ENCODE assay signal across 11 cellular contexts in genomic region chr18:46518438-46518837, GRCh38.
A peak's percentile ranks its signal among the peaks of the same experiment; 100 is the strongest.
DNase-seq lines count a peak whose midpoint lies in the region; ATAC-seq and TF ChIP-seq lines count a peak whose summit lies in the region.
"Had no signal": no experiment of that assay in that cellular context is flagged by ENCODE, and none has a peak within 500 bp of the region (broad histone marks: within the 10 kb centered on the region; RNA-seq: fewer than 3 reads in every experiment).

No MANE protein-coding gene starts in this region.

- no peak overlapping the region for H2BK5ac ChIP-seq in mesendoderm (ENCODE audit: low read length)

- H3K4me3 ChIP-seq in mammary epithelial cell (replicated peaks in 1 of 3; ENCODE audit: insufficient read depth in 1 of 3, low read depth in 2 of 3, low read length in 3 of 3) (no peak overlapping the region), mesendoderm (ENCODE audit: low read length) (no peak overlapping the region)

- H3K36me3 ChIP-seq in mammary epithelial cell (ENCODE audit: insufficient read depth, low read length), result no peaks in the 10 kb centered on the region
- no peaks in the 10 kb centered on the region for H3K36me3 ChIP-seq in mesendoderm (ENCODE audit: control insufficient read depth, insufficient read depth, low read length)

- no peak overlapping the region for H2BK120ac ChIP-seq in mesendoderm (ENCODE audit: low read depth, low read length)

- DNase-seq in DMS53 (lab: John Stamatoyannopoulos, UW), result peak; percentile 74
- peak; percentile 27 for DNase-seq in M059J (ENCODE audit: low read depth)
- DNase-seq in mammary epithelial cell, result peak; percentile 13
- DNase-seq in mesendoderm, result peak; percentile 30
- DNase-seq in epidermal melanocyte (ENCODE audit: insufficient read length, low spot score), result no peak
- DNase-seq in islet precursor cell, result no peak
- DNase-seq: activated T-cell treated with anti-CD3 and anti-CD28 coated beads for 4 hours, DND-41, KBM-7 had no signal

- no peaks in the 10 kb centered on the region for H3K4me1 ChIP-seq in mammary epithelial cell (ENCODE audit: insufficient read depth, low read length)
- no peaks in the 10 kb centered on the region for H3K4me1 ChIP-seq in mesendoderm (ENCODE audit: control insufficient read depth, low read depth, low read length)

- no peak overlapping the region for H3K18ac ChIP-seq in mesendoderm (ENCODE audit: low read length)

- no peak overlapping the region for H3K56ac ChIP-seq in mesendoderm (ENCODE audit: low read length)

- dilution Hi-C loops in mammary epithelial cell (cut with HindIII; ENCODE audit: low sequenced_read_pairs), result no loop called here

- no peak overlapping the region for H3K9ac ChIP-seq in mammary epithelial cell (ENCODE audit: insufficient read depth, low read length)
- no peak overlapping the region for H3K9ac ChIP-seq in mesendoderm (ENCODE audit: low read length)

- no peaks in the 10 kb centered on the region for H3K36me3 Mint-ChIP-seq in activated T-helper 17 cell treated with anti-CD3 and anti-CD28 coated beads, Interleukin-2, amount 50 U/mL, for 72 hours (ENCODE audit: low read depth)

- no peaks in the 10 kb centered on the region for H3K9me3 Mint-ChIP-seq in activated T-helper 17 cell treated with anti-CD3 and anti-CD28 coated beads, Interleukin-2, amount 50 U/mL, for 72 hours

- H3K27me3 Mint-ChIP-seq in activated T-helper 17 cell treated with anti-CD3 and anti-CD28 coated beads, Interleukin-2, amount 50 U/mL, for 72 hours, result peaks cover 19% of the 10 kb centered on the region

- no peak overlapping the region for H2AFZ ChIP-seq in mammary epithelial cell (ENCODE audit: low read depth, low read length)

- no peak for ATAC-seq in activated T-helper 17 cell treated with anti-CD3 and anti-CD28 coated beads, Interleukin-2, amount 50 U/mL, for 72 hours (replicated peaks)
- no peak for ATAC-seq in HG02678 (IDR thresholded peaks at IDR 0.05; ENCODE audit: unreplicated experiment)

- no peak overlapping the region for H3K27ac ChIP-seq in mammary epithelial cell (ENCODE audit: insufficient read depth, low read depth, low read length)
- no peak overlapping the region for H3K27ac ChIP-seq in mesendoderm (ENCODE audit: low read depth, low read length)

- no peaks in the 10 kb centered on the region for H4K20me1 ChIP-seq in mammary epithelial cell (ENCODE audit: insufficient read depth, low read length)

- H3K4me2 ChIP-seq in mammary epithelial cell (ENCODE audit: insufficient read depth, low read depth, low read length) (no peak overlapping the region), mesendoderm (ENCODE audit: low read length) (no peak overlapping the region)

- 0% methylated on average over 5 of the region's 6 CpGs for WGBS in mammary epithelial cell (ENCODE audit: low coverage, missing lambda C conversion rate)
- no CpG with 5 or more reads among the region's 6 CpGs for WGBS in mesendoderm (ENCODE audit: extremely low coverage, insufficient coverage, low lambda C conversion rate)

- no peak overlapping the region for H4K5ac ChIP-seq in mesendoderm (ENCODE audit: low read length)

- no peak overlapping the region for H3K4me3 Mint-ChIP-seq in activated T-helper 17 cell treated with anti-CD3 and anti-CD28 coated beads, Interleukin-2, amount 50 U/mL, for 72 hours

- H3K79me1 ChIP-seq in mesendoderm (ENCODE audit: low read length), result no peaks in the 10 kb centered on the region

- H2AK5ac ChIP-seq in mesendoderm (ENCODE audit: low read length), result no peak overlapping the region

- TF ChIP-seq CTCF in mammary epithelial cell (conservative IDR thresholded peaks at IDR 0.05 in 1 of 2, IDR thresholded peaks at IDR 0.05 in 1 of 2; ENCODE audit: extremely low read depth in 1 of 2, insufficient read depth in 1 of 2, low read depth in 1 of 2, low read length in 2 of 2), result peak in 1 of 2 donors; percentile 53

- CTCF ChIA-PET in mammary epithelial cell (lab: Charles Lee; ENCODE audit: low non-redundant PET), result interaction anchor here (0.5 to 0.7 kb wide), 2 partner anchors 137 to 237 kb away, joined by 3 read pairs; no protein-coding TSS in a partner anchor

- no peak overlapping the region for H3K23ac ChIP-seq in mesendoderm (ENCODE audit: low read length)

- no peaks in the 10 kb centered on the region for H3K9me3 ChIP-seq in mammary epithelial cell (replicated peaks; ENCODE audit: insufficient read depth, low read length)

- no TSS peak for BruUV-seq in mammary epithelial cell (replicated peaks; lab: Mats Ljungman, UMichigan)

- no peak overlapping the region for H4K8ac ChIP-seq in mesendoderm (ENCODE audit: low read depth, low read length)

- no peak overlapping the region for H3K27ac Mint-ChIP-seq in activated T-helper 17 cell treated with anti-CD3 and anti-CD28 coated beads, Interleukin-2, amount 50 U/mL, for 72 hours

- intact Hi-C loops in mammary epithelial cell (cut with micrococcal nuclease), result loop anchor here (1.0 to 10.0 kb wide), 2 partner anchors 237 to 344 kb away; a partner anchor contains a TSS

- H3K79me2 ChIP-seq in mammary epithelial cell (ENCODE audit: insufficient read depth, low read length), result no peaks in the 10 kb centered on the region
- H3K79me2 ChIP-seq in mesendoderm (ENCODE audit: control insufficient read depth, insufficient read depth, low read length), result no peaks in the 10 kb centered on the region

- H3K4ac ChIP-seq in mesendoderm (ENCODE audit: low read depth, low read length), result no peak overlapping the region

- H3K4me1 Mint-ChIP-seq in activated T-helper 17 cell treated with anti-CD3 and anti-CD28 coated beads, Interleukin-2, amount 50 U/mL, for 72 hours, result no peaks in the 10 kb centered on the region

- H3K27me3 ChIP-seq in mammary epithelial cell (ENCODE audit: insufficient read depth, low read length) (no peaks in the 10 kb centered on the region), mesendoderm (ENCODE audit: insufficient read depth, low read length, poor library complexity) (no peaks in the 10 kb centered on the region)

- H2BK15ac ChIP-seq in mesendoderm (replicated peaks; ENCODE audit: low read depth), result no peak overlapping the region

- in situ Hi-C loops in mammary epithelial cell (cut with MboI; ENCODE audit: low sequenced_read_pairs in 2 of 2), result loop anchor here in 1 of 2 donors (25.0 kb wide), 1 partner anchor 231 kb away; no protein-coding TSS in a partner anchor

Comparison
In these comparisons a context has a peak if more than half of its experiments do, and no peak if none do; other contexts are left out.
1. DNase-seq: peak in DMS53 (single experiment), M059J (single experiment), mammary epithelial cell (single experiment) and mesendoderm (single experiment); none in epidermal melanocyte (single experiment) and islet precursor cell (single experiment).